Comparison of ENCODE assay signal across 2 cellular contexts in the genomic region with DNA sequence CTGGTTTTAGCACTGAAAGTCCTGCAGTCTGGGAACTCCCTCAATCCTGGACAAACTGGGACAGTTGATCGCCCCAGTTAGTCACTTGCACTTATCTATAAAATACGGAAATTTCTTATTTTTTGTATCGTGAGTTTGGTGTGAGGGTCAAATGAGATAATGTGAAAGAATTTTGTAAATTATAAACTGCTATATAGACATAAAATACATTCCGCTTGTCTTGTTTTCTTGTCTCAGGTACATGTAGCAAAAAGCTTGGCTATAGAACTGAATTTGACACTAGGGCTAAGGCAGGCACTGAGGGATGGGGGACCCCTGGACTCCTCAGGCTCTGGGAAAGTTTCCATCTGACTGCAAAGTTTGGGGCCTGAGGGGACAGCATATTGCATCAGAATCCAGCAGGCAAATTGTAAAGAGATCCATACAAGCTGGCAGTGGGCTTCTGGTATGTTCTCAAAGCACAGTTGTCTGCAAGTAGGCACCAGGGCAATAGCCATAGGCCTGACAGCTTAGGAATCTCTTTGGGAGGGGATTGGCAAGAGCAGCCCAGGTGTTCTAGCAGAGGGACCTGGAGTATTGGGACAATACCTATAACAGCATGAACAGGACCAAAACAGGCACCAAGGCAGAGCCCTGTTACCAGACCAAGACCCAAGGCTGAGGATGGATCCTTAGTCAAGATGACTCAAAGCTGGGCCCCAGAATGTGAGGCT.
TF ChIP-seq lines count a peak whose summit lies in the region.

No MANE protein-coding gene starts in this region.

TF ChIP-seq in HEK293, 187 proteins besides CTCF, POLR2A, EP300 and RAD21:
- TF ChIP-seq ZNF335 (tag by site-specific recombination; conservative IDR thresholded peaks at IDR 0.05) (peak; percentile 59), PRDM1 (tag by site-specific recombination; IDR thresholded peaks at IDR 0.05) (no peak), ZNF341 (tag by site-specific recombination; IDR thresholded peaks at IDR 0.05; ENCODE audit: low read depth) (0 out of 2 replicates have a peak, but pooled peaks have one; percentile 17)

TF ChIP-seq in H1, 55 proteins besides CTCF, POLR2A, EP300 and RAD21 (continued from another document):
- TF ChIP-seq PHF8 (conservative IDR thresholded peaks at IDR 0.05; ENCODE audit: low read depth, low read length) (no peak), TAF1 (IDR thresholded peaks at IDR 0.05; ENCODE audit: low read depth, low read length) (no peak), SAP30 (IDR thresholded peaks at IDR 0.05; ENCODE audit: insufficient read depth, insufficient replicate concordance, low read length) (no peak), CHD1 (IDR thresholded peaks at IDR 0.05; ENCODE audit: low read depth, low read length) (no peak), RFX5 (IDR thresholded peaks at IDR 0.05; ENCODE audit: borderline replicate concordance, low read depth, low read length) (no peak), CREB1 (IDR thresholded peaks at IDR 0.05) (no peak), ZNF274 (IDR thresholded peaks at IDR 0.05; ENCODE audit: borderline replicate concordance, extremely low read depth, low read length) (no peak), NRF1 (IDR thresholded peaks at IDR 0.05; ENCODE audit: low read depth, low read length) (no peak), GABPA (IDR thresholded peaks at IDR 0.05; ENCODE audit: borderline replicate concordance, insufficient read depth, low read length) (no peak), ASH2L (IDR thresholded peaks at IDR 0.05; ENCODE audit: low read length) (no peak), BRCA1 (IDR thresholded peaks at IDR 0.05; ENCODE audit: low read depth, low read length) (no peak), TBP (IDR thresholded peaks at IDR 0.05; ENCODE audit: low read depth, low read length) (no peak), TCF12 (IDR thresholded peaks at IDR 0.05; ENCODE audit: low read depth, low read length) (no peak), BACH1 (IDR thresholded peaks at IDR 0.05; ENCODE audit: low read length) (no peak)
- TF ChIP-seq, protein P1, sequence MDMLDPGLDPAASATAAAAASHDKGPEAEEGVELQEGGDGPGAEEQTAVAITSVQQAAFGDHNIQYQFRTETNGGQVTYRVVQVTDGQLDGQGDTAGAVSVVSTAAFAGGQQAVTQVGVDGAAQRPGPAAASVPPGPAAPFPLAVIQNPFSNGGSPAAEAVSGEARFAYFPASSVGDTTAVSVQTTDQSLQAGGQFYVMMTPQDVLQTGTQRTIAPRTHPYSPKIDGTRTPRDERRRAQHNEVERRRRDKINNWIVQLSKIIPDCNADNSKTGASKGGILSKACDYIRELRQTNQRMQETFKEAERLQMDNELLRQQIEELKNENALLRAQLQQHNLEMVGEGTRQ (IDR thresholded peaks at IDR 0.05; ENCODE audit: low read length): no peak
